9 cellular contexts compared by ENCODE assay signal in the genomic region with DNA sequence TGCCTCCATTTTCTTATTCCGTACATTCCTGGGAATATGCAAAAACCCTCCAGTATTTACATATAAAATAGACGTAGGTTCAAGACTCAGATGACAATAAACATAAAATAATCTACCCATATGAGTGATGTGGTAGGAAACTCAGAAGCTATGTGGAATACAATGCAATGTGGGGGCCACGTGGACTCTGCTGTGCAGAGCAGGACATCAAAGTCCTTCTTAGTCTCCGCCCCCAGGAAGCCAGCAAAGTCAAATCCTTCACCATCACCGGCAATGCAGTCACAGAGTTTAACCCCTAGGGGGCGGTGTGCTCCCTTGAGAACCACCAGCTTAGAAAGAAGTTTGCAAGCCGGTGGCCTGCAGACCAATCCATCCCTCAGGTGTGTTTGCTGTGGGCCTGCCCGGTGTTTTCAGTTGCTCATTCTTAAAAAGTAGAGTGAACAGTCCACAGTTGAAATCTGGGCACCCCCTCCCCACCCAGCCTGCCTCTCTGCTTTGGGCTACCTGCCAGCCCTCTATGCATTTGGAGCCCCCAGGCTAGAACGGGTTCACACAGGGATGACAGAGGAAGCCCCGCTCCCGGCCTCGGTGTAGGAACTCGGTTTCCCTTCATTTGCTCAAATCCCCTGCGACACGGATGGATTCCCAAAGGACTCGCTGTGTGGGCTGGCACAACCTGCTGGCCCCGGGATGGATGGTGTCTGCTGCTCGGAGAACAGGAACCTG. TPM values are rescaled to one million over a fixed set of nuclear protein-coding genes. Genes with fewer than 3 reads are reported as not detected.
DNase-seq lines count a peak whose midpoint lies in the region; ATAC-seq and TF ChIP-seq lines count a peak whose summit lies in the region.
"Had no signal": no experiment of that assay in that cellular context is flagged by ENCODE, and none has a peak within 500 bp of the region (broad histone marks: within the 10 kb centered on the region; RNA-seq: fewer than 3 reads in every experiment).

No MANE protein-coding gene starts in this region.

- peaks cover 27% of the 10 kb centered on the region for H3K4me1 Mint-ChIP-seq in activated naive CD8-positive, alpha-beta T cell (ENCODE audit: low read depth)

- H3K27ac ChIP-seq in prostate gland, result no peak overlapping the region
- H3K27ac ChIP-seq in vagina, result no peak overlapping the region

- H3K4me1 ChIP-seq in prostate gland (replicated peaks) (no peaks in the 10 kb centered on the region), vagina (peaks cover 32% of the 10 kb centered on the region)

- H3K9me3 ChIP-seq in prostate gland (no peaks in the 10 kb centered on the region), vagina (no peaks in the 10 kb centered on the region)

- intact Hi-C loops in Right ventricle myocardium inferior (cut with DNase I), result loop anchor here (1.0 to 10.0 kb wide), 3 partner anchors 62 to 896 kb away; a partner anchor contains a TSS
- intact Hi-C loops in prostate gland (cut with DNase I), result loop anchor here (5.0 to 10.0 kb wide), 2 partner anchors 199 to 897 kb away; no protein-coding TSS in a partner anchor
- intact Hi-C loops in vagina (cut with DNase I), result loop anchor here (10.0 kb wide), 1 partner anchor 59 kb away; a partner anchor contains a TSS

- peak overlapping the region; percentile 61 for H3K27ac Mint-ChIP-seq in activated naive CD8-positive, alpha-beta T cell
- H3K27ac Mint-ChIP-seq: stimulated activated naive CD8-positive, alpha-beta T cell treated with anti-CD3 and anti-CD28 coated beads, Interleukin-15, Interleukin-2, amounts not matched to agents 100 ng/mL and 50 ng/mL, for 24 hours had no signal

- H3K27me3 Mint-ChIP-seq in activated naive CD8-positive, alpha-beta T cell, result no peaks in the 10 kb centered on the region
- H3K27me3 Mint-ChIP-seq: stimulated activated naive CD8-positive, alpha-beta T cell treated with anti-CD3 and anti-CD28 coated beads, Interleukin-15, Interleukin-2, amounts not matched to agents 100 ng/mL and 50 ng/mL, for 24 hours had no signal

- ATAC-seq in Right ventricle myocardium inferior (peak; percentile 27), HG02798 (IDR thresholded peaks at IDR 0.05; ENCODE audit: poor library complexity, unreplicated experiment) (no peak)

- no peak overlapping the region for H3K4me3 Mint-ChIP-seq in activated naive CD8-positive, alpha-beta T cell
- H3K4me3 Mint-ChIP-seq: stimulated activated naive CD8-positive, alpha-beta T cell treated with anti-CD3 and anti-CD28 coated beads, Interleukin-15, Interleukin-2, amounts not matched to agents 100 ng/mL and 50 ng/mL, for 24 hours had no signal

- TF ChIP-seq CTCF in GM12873 (IDR thresholded peaks at IDR 0.05; ENCODE audit: insufficient read depth, low read depth, low read length, missing control alignments), result peak; percentile 92
- peak; percentile 75 to 87 (median 83) for TF ChIP-seq CTCF in prostate gland (IDR thresholded peaks at IDR 0.05)
- TF ChIP-seq CTCF in vagina (IDR thresholded peaks at IDR 0.05), result peak; percentile 60 to 74 (median 61)

- no peaks in the 10 kb centered on the region for H3K27me3 ChIP-seq in prostate gland (replicated peaks; ENCODE audit: insufficient read depth)
- no peaks in the 10 kb centered on the region for H3K27me3 ChIP-seq in vagina

- no peaks in the 10 kb centered on the region for H3K36me3 Mint-ChIP-seq in activated naive CD8-positive, alpha-beta T cell

- no peaks in the 10 kb centered on the region for H3K36me3 ChIP-seq in prostate gland
- H3K36me3 ChIP-seq in vagina, result peaks cover 0 to 6% of the 10 kb centered on the region in 2 donors

- H3K4me3 ChIP-seq in prostate gland (no peak overlapping the region), vagina (no peak overlapping the region)

- peak; percentile 93 for DNase-seq in NAMALWA (ENCODE audit: low spot score)
- peak; percentile 87 for DNase-seq in SKM-1 treated with dmso at 0.1 percent for 144 hours (lab: John Stamatoyannopoulos, UW; ENCODE audit: unreplicated experiment)
- peak; percentile 74 for DNase-seq in Right ventricle myocardium inferior (ENCODE audit: missing footprints)
- DNase-seq in prostate gland (ENCODE audit: low spot score), result peak; percentile 65
- no peak for DNase-seq in vagina (ENCODE audit: extremely low spot score in 2 of 2)

- no peaks in the 10 kb centered on the region for H3K9me3 Mint-ChIP-seq in activated naive CD8-positive, alpha-beta T cell (ENCODE audit: low read depth)
- H3K9me3 Mint-ChIP-seq: stimulated activated naive CD8-positive, alpha-beta T cell treated with anti-CD3 and anti-CD28 coated beads, Interleukin-15, Interleukin-2, amounts not matched to agents 100 ng/mL and 50 ng/mL, for 24 hours had no signal

- TF ChIP-seq POLR2A in prostate gland (IDR thresholded peaks at IDR 0.05), result no peak
- no peak for TF ChIP-seq POLR2A in vagina (IDR thresholded peaks at IDR 0.05)

- 58% methylated on average over 18 of the region's 18 CpGs for WGBS in prostate gland

RNA-seq across cellular contexts. Expression of a gene that starts 59.9 kb away (rescaled TPM):
- 29.5 TPM for total RNA-seq in Right ventricle myocardium inferior
- 10 to 100 TPM; 43.6 to 82.0 TPM for total RNA-seq in prostate gland
- 157 TPM for total RNA-seq in vagina

Comparison
In these comparisons a context has a peak if more than half of its experiments do, and no peak if none do; other contexts are left out.
1. DNase-seq: peak in NAMALWA (single experiment), SKM-1 treated with dmso at 0.1 percent for 144 hours (single experiment), Right ventricle myocardium inferior (single experiment) and prostate gland (single experiment); none in vagina (0 of 2).
2. Peak in every context shown above with its lines, with median percentiles within 50 percentile points of each other: CTCF ChIP-seq.